ENCODE assay signal across 3 cellular contexts in genomic region chr12:126196263-126196662, GRCh38.
"Had no signal": no experiment of that assay in that cellular context is flagged by ENCODE, and none has a peak within 500 bp of the region (broad histone marks: within the 10 kb centered on the region; RNA-seq: fewer than 3 reads in every experiment).

No MANE protein-coding gene starts in this region.

- ATAC-seq: GM12878 had no signal

- H3K4me3 ChIP-seq: GM12878 had no signal

- DNase-seq: GDM1, GF-D8 had no signal
